In the genomic region with DNA sequence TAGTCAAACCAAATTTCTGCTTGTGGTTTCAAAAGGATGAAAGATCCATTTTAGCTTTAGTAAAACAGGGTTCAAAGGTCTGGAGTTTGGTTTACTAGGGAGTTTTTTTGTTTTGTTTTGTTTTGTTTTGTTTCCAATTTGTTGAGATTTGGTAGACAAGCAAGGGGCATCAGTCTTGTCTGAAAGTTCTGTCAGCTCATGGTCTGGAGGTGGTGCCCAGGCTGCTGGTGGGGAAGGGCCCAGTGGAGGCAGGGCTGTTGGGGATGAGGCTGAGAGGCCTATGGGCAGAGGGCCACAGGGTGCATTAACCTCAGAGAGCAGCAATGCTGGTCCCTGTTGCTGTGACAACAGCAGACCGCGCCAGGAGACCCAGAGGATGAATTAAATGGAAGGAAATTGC, we compare ENCODE assay signal across 22 cellular contexts.
DNase-seq lines count a peak whose midpoint lies in the region; ATAC-seq and TF ChIP-seq lines count a peak whose summit lies in the region.
"Had no signal": no experiment of that assay in that cellular context is flagged by ENCODE, and none has a peak within 500 bp of the region (broad histone marks: within the 10 kb centered on the region; RNA-seq: fewer than 3 reads in every experiment).

No MANE protein-coding gene starts in this region.

- POLR2A ChIA-PET in activated CD8-positive, alpha-beta T cell treated with anti-CD3 and anti-CD28 coated beads, Interleukin-2, amount 10 ng/mL, durations not matched to agents 7 days and 5 days (lab: Charles Lee), result no interaction called here

- no peak overlapping the region for H3K4me3 Mint-ChIP-seq in activated CD8-positive, alpha-beta T cell treated with anti-CD3 and anti-CD28 coated beads, Interleukin-2, amount 10 ng/mL, durations not matched to agents 7 days and 5 days

- H3K27me3 Mint-ChIP-seq in activated CD8-positive, alpha-beta T cell treated with anti-CD3 and anti-CD28 coated beads, Interleukin-2, amount 10 ng/mL, durations not matched to agents 7 days and 5 days (ENCODE audit: low read depth), result peaks cover 2% of the 10 kb centered on the region

- H3K4me1 ChIP-seq in left ventricle myocardium inferior (peaks cover 51% of the 10 kb centered on the region), spleen (no peaks in the 10 kb centered on the region), aorta (ENCODE audit: control insufficient read depth in 1 of 2, insufficient read depth in 2 of 2, low read length in 2 of 2) (peaks cover 0 to 3% of the 10 kb centered on the region in 2 donors)

- H3K4me1 Mint-ChIP-seq in activated CD8-positive, alpha-beta T cell treated with anti-CD3 and anti-CD28 coated beads, Interleukin-2, amount 10 ng/mL, durations not matched to agents 7 days and 5 days (ENCODE audit: low read depth), result peaks cover 3% of the 10 kb centered on the region

- no peak for ATAC-seq in Right ventricle myocardium inferior
- peak; percentile 81 for ATAC-seq in left lobe of liver
- ATAC-seq in activated CD8-positive, alpha-beta T cell treated with anti-CD3 and anti-CD28 coated beads, Interleukin-2, amount 10 ng/mL, durations not matched to agents 7 days and 5 days, result no peak
- ATAC-seq in aorta (ENCODE audit: low FRiP score), result no peak
- ATAC-seq in GM18502 (IDR thresholded peaks at IDR 0.05; ENCODE audit: poor library complexity, unreplicated experiment), result no peak

- 81 to 100% (median 91%) methylated on average over 2 of the region's 2 CpGs for WGBS in spleen, 5 donors
- WGBS in aorta, 2 donors, result 99 to 100% methylated on average over 2 of the region's 2 CpGs

- no peak overlapping the region for H3K27ac Mint-ChIP-seq in activated CD8-positive, alpha-beta T cell treated with anti-CD3 and anti-CD28 coated beads, Interleukin-2, amount 10 ng/mL, durations not matched to agents 7 days and 5 days
- H3K27ac Mint-ChIP-seq: CD14-positive monocyte had no signal

- no peaks in the 10 kb centered on the region for H3K9me3 Mint-ChIP-seq in activated CD8-positive, alpha-beta T cell treated with anti-CD3 and anti-CD28 coated beads, Interleukin-2, amount 10 ng/mL, durations not matched to agents 7 days and 5 days (ENCODE audit: insufficient read depth)

- H3K27me3 ChIP-seq in left ventricle myocardium inferior (ENCODE audit: low read depth) (no peaks in the 10 kb centered on the region), spleen (replicated peaks in 1 of 7) (peaks cover 0 to 13% (median 0%) of the 10 kb centered on the region in 7 donors), aorta (ENCODE audit: control insufficient read depth in 1 of 2, insufficient read depth in 2 of 2, low read length in 1 of 2) (no peaks in the 10 kb centered on the region)
- H3K27me3 ChIP-seq: BE2C, MG63, SJSA1 had no signal

- H3K36me3 Mint-ChIP-seq in activated CD8-positive, alpha-beta T cell treated with anti-CD3 and anti-CD28 coated beads, Interleukin-2, amount 10 ng/mL, durations not matched to agents 7 days and 5 days (ENCODE audit: low read depth), result no peaks in the 10 kb centered on the region
- H3K36me3 Mint-ChIP-seq: CD14-positive monocyte had no signal

- CTCF ChIA-PET in activated CD8-positive, alpha-beta T cell treated with anti-CD3 and anti-CD28 coated beads, Interleukin-2, amount 10 ng/mL, durations not matched to agents 7 days and 5 days (lab: Charles Lee), result no interaction called here

- intact Hi-C loops in left ventricle myocardium inferior (cut with micrococcal nuclease) (no loop called here), Right ventricle myocardium inferior (cut with DNase I) (no loop called here), spleen (cut with DNase I; ENCODE audit: low total_unique reads) (no loop called here), aorta (cut with DNase I) (no loop called here)

- H3K27ac ChIP-seq in left ventricle myocardium inferior (replicated peaks) (peak overlapping the region; percentile 45), spleen (peak overlapping the region in 7 of 8 donors; percentile 29 to 67 (median 54)), aorta (ENCODE audit: low read depth in 1 of 2, low read length in 2 of 2) (no peak overlapping the region)
- H3K27ac ChIP-seq: 22Rv1 had no signal

- H3K4me3 ChIP-seq in left ventricle myocardium inferior (no peak overlapping the region), spleen (no peak overlapping the region), aorta (ENCODE audit: low read length in 2 of 2) (no peak overlapping the region)
- H3K4me3 ChIP-seq: MG63, PC-9, SJSA1 had no signal

- TF ChIP-seq POLR2A in spleen (IDR thresholded peaks at IDR 0.05), result no peak

- no peak for TF ChIP-seq CTCF in left ventricle myocardium inferior (IDR thresholded peaks at IDR 0.05; ENCODE audit: borderline replicate concordance)
- TF ChIP-seq CTCF in spleen (IDR thresholded peaks at IDR 0.05 in 8 of 11, conservative IDR thresholded peaks at IDR 0.05 in 3 of 11), result no peak

- H3K9me3 ChIP-seq in left ventricle myocardium inferior (replicated peaks) (peaks cover 5% of the 10 kb centered on the region), spleen (peaks cover 0 to 6% (median 3%) of the 10 kb centered on the region in 8 donors), aorta (ENCODE audit: control insufficient read depth, low read length) (no peaks in the 10 kb centered on the region)
- H3K9me3 ChIP-seq: MG63, SJSA1 had no signal

- no peak for DNase-seq in left ventricle myocardium inferior
- no peak for DNase-seq in Right ventricle myocardium inferior (ENCODE audit: missing footprints)
- DNase-seq in left lobe of liver (ENCODE audit: low spot score), result peak; percentile 84
- no peak for DNase-seq in spleen
- DNase-seq in activated CD8-positive, alpha-beta T cell treated with anti-CD3 and anti-CD28 coated beads, Interleukin-2, amount 10 ng/mL, durations not matched to agents 7 days and 5 days, result no peak
- no peak for DNase-seq in aorta
- DNase-seq: BE2C, Calu3, DMS79 treated with DMSO at 0.1 percent for 48 hours, GF-D8, KBM-7, MG63, NCI-H1105 treated with DMSO at 0.1 percent for 48 hours, NCI-H146, NCI-H1930, NCI-H526 treated with DMSO at 0.1 percent for 48 hours, PC-9, Right ventricle myocardium superior had no signal

- no peaks in the 10 kb centered on the region for H3K36me3 ChIP-seq in left ventricle myocardium inferior
- no peaks in the 10 kb centered on the region for H3K36me3 ChIP-seq in spleen
- H3K36me3 ChIP-seq in aorta (ENCODE audit: control insufficient read depth in 1 of 2, insufficient read depth in 2 of 2, low read length in 1 of 2), result no peaks in the 10 kb centered on the region
- H3K36me3 ChIP-seq: BE2C, MG63, SJSA1 had no signal

Comparison
In these comparisons a context has a peak if more than half of its experiments do, and no peak if none do; other contexts are left out.
1. H3K27ac ChIP-seq: peak in left ventricle myocardium inferior (single experiment) and spleen (7 of 8); none in aorta (0 of 2).